10 cellular contexts compared by ENCODE assay signal in genomic region chr15:33278816-33279612, GRCh38. TPM values are rescaled to one million over a fixed set of nuclear protein-coding genes. Genes with fewer than 3 reads are reported as not detected.
DNase-seq lines count a peak whose midpoint lies in the region; ATAC-seq and TF ChIP-seq lines count a peak whose summit lies in the region.
"Had no signal": no experiment of that assay in that cellular context is flagged by ENCODE, and none has a peak within 500 bp of the region (broad histone marks: within the 10 kb centered on the region; RNA-seq: fewer than 3 reads in every experiment).

No MANE protein-coding gene starts in this region.

- CTCF ChIA-PET in BJ (lab: Yijun Ruan, JAX): interaction anchor here (1.3 to 2.8 kb wide), 3 partner anchors 14 to 460 kb away, joined by 3 to 23 read pairs (median 5); no protein-coding TSS in a partner anchor

- TF ChIP-seq CTCF in BJ (IDR thresholded peaks at IDR 0.05; ENCODE audit: insufficient read depth, low read depth, low read length): peak; percentile 40

- peak; percentile 19 for DNase-seq in BJ (ENCODE audit: low read depth)
- peak; percentile 97 for DNase-seq in M059J (ENCODE audit: low read depth)
- peak; percentile 63 for DNase-seq in brain pericyte (ENCODE audit: low read depth, low spot score)
- peak; percentile 97 for DNase-seq in kidney tubule cell (ENCODE audit: low spot score)
- no peak for DNase-seq in effector CD4-positive, alpha-beta T cell
- DNase-seq: activated CD8-positive, alpha-beta memory T cell treated with anti-CD3 and anti-CD28 coated beads, Interleukin-2, amount 50 U/mL, for 4 hours; effector memory CD8-positive, alpha-beta T cell had no signal

- no peak for ATAC-seq in HG02938 (IDR thresholded peaks at IDR 0.05; ENCODE audit: unreplicated experiment)
- no peak for ATAC-seq in GM21576 (IDR thresholded peaks at IDR 0.05; ENCODE audit: unreplicated experiment)
- no peak for ATAC-seq in GM19023 (IDR thresholded peaks at IDR 0.05; ENCODE audit: unreplicated experiment)
- ATAC-seq: effector memory CD8-positive, alpha-beta T cell had no signal

- H3K36me3 ChIP-seq in BJ (ENCODE audit: control insufficient read depth, insufficient read depth, low read length): no peaks in the 10 kb centered on the region

- POLR2A ChIA-PET in BJ (lab: Charles Lee): no interaction called here

- 0 out of 2 replicates have a peak, but pooled peaks cover 1% of the 10 kb centered on the region for H3K27me3 ChIP-seq in BJ (ENCODE audit: control insufficient read depth, insufficient read depth, low read length)

- H3K4me3 ChIP-seq in BJ (ENCODE audit: low read depth, low read length): no peak overlapping the region

RNA-seq across cellular contexts. Expression of gene RYR3, which starts 31.8 kb away (rescaled TPM):
- not detected in 2 replicates for polyA plus RNA-seq in BJ (2011; rRNA removed)
- not detected in 2 replicates for polyA minus RNA-seq in BJ (2011; rRNA and poly(A)+ RNA removed)
- total RNA-seq in M059J (2014; rRNA removed; shearing (Covaris generic)): not detected in 2 replicates
